ENCODE assay signal across 10 cellular contexts in the genomic region with DNA sequence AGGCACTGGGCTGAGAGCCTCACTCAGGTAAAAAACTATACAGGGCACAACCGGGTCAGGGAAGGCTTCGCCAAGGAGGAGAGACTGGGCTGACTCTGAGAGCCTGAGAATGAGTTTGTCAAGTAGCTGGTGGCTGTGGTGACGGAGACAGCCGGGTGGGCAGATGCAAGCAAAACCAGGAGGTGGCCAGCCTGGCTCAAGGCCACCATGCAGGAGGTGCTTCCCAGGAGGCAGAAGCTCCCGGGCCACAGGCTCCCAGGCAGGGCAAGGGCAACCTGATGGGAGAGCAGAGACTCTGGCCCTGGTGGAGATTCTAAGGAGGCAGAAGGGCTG. TPM values are rescaled to one million over a fixed set of nuclear protein-coding genes. Genes with fewer than 3 reads are reported as not detected.
DNase-seq lines count a peak whose midpoint lies in the region; ATAC-seq and TF ChIP-seq lines count a peak whose summit lies in the region.
"Had no signal": no experiment of that assay in that cellular context is flagged by ENCODE, and none has a peak within 500 bp of the region (broad histone marks: within the 10 kb centered on the region; RNA-seq: fewer than 3 reads in every experiment).

No MANE protein-coding gene starts in this region.

- in situ Hi-C loops in ACHN (cut with HindIII; ENCODE audit: low pct_ligation_motif_present, low pct_unique_long_range_greater_than_20kb, low sequenced_read_pairs): no loop called here

- no peak for TF ChIP-seq EP300 in suprapubic skin (IDR thresholded peaks at IDR 0.05)

- no peak overlapping the region for H3K27ac Mint-ChIP-seq in activated naive CD4-positive, alpha-beta T cell treated with anti-CD3 and anti-CD28 coated beads, Interleukin-2, amount 50 U/mL, for 24 hours
- H3K27ac Mint-ChIP-seq in activated T-helper 17 cell treated with anti-CD3 and anti-CD28 coated beads, Interleukin-2, amount 50 U/mL, for 72 hours: no peak overlapping the region
- H3K27ac Mint-ChIP-seq in mesothelial cell of epicardium: no peak overlapping the region

- H3K4me1 Mint-ChIP-seq in activated naive CD4-positive, alpha-beta T cell treated with anti-CD3 and anti-CD28 coated beads, Interleukin-2, amount 50 U/mL, for 24 hours: peaks cover 22% of the 10 kb centered on the region
- peaks cover 11% of the 10 kb centered on the region for H3K4me1 Mint-ChIP-seq in activated T-helper 17 cell treated with anti-CD3 and anti-CD28 coated beads, Interleukin-2, amount 50 U/mL, for 72 hours
- H3K4me1 Mint-ChIP-seq in mesothelial cell of epicardium: peaks cover 13% of the 10 kb centered on the region

- no peaks in the 10 kb centered on the region for H3K36me3 Mint-ChIP-seq in activated naive CD4-positive, alpha-beta T cell treated with anti-CD3 and anti-CD28 coated beads, Interleukin-2, amount 50 U/mL, for 24 hours
- peaks cover 5% of the 10 kb centered on the region for H3K36me3 Mint-ChIP-seq in activated T-helper 17 cell treated with anti-CD3 and anti-CD28 coated beads, Interleukin-2, amount 50 U/mL, for 72 hours (ENCODE audit: low read depth)
- no peaks in the 10 kb centered on the region for H3K36me3 Mint-ChIP-seq in mesothelial cell of epicardium

- H3K27ac ChIP-seq in suprapubic skin: peak overlapping the region; percentile 80

- TF ChIP-seq POLR2A in suprapubic skin (IDR thresholded peaks at IDR 0.05): no peak

- no peaks in the 10 kb centered on the region for H3K36me3 ChIP-seq in suprapubic skin

- no peak for DNase-seq in activated naive CD4-positive, alpha-beta T cell treated with anti-CD3 and anti-CD28 coated beads, Interleukin-2, amount 50 U/mL, for 16 hours
- no peak for DNase-seq in mesothelial cell of epicardium (ENCODE audit: low spot score in 2 of 2, unreplicated experiment in 2 of 2)
- DNase-seq in suprapubic skin (ENCODE audit: low spot score in 2 of 2): no peak
- DNase-seq in NCI-H2107 treated with DMSO at 0.1 percent for 48 hours (lab: John Stamatoyannopoulos, UW; ENCODE audit: unreplicated experiment): no peak
- no peak for DNase-seq in ACHN
- DNase-seq: GF-D8, NCI-H1092 had no signal

- peaks cover 60% of the 10 kb centered on the region for H3K27me3 ChIP-seq in suprapubic skin

- peaks cover 45% of the 10 kb centered on the region for H3K4me1 ChIP-seq in suprapubic skin

- H3K27me3 Mint-ChIP-seq in activated naive CD4-positive, alpha-beta T cell treated with anti-CD3 and anti-CD28 coated beads, Interleukin-2, amount 50 U/mL, for 24 hours: peaks cover 35% of the 10 kb centered on the region
- peaks cover 41% of the 10 kb centered on the region for H3K27me3 Mint-ChIP-seq in activated T-helper 17 cell treated with anti-CD3 and anti-CD28 coated beads, Interleukin-2, amount 50 U/mL, for 72 hours
- H3K27me3 Mint-ChIP-seq in mesothelial cell of epicardium (ENCODE audit: low read depth): peaks cover 82% of the 10 kb centered on the region

- no peak for ATAC-seq in activated T-helper 17 cell treated with anti-CD3 and anti-CD28 coated beads, Interleukin-2, amount 50 U/mL, for 72 hours (replicated peaks)
- ATAC-seq in HG03108 (IDR thresholded peaks at IDR 0.05; ENCODE audit: unreplicated experiment): no peak

- TF ChIP-seq CTCF in mesothelial cell of epicardium (IDR thresholded peaks at IDR 0.05; ENCODE audit: unreplicated experiment) (no peak), suprapubic skin (IDR thresholded peaks at IDR 0.05) (no peak)

- 30% methylated on average over 4 of the region's 5 CpGs for WGBS in suprapubic skin

- H3K4me3 Mint-ChIP-seq in activated naive CD4-positive, alpha-beta T cell treated with anti-CD3 and anti-CD28 coated beads, Interleukin-2, amount 50 U/mL, for 24 hours: peak overlapping the region; percentile 62
- peak overlapping the region; percentile 44 for H3K4me3 Mint-ChIP-seq in activated T-helper 17 cell treated with anti-CD3 and anti-CD28 coated beads, Interleukin-2, amount 50 U/mL, for 72 hours
- H3K4me3 Mint-ChIP-seq in mesothelial cell of epicardium: peak overlapping the region; percentile 37

- H3K4me3 ChIP-seq in suprapubic skin: peak overlapping the region; percentile 77

- H3K9me3 ChIP-seq in suprapubic skin: no peaks in the 10 kb centered on the region

- no peaks in the 10 kb centered on the region for H3K9me3 Mint-ChIP-seq in activated naive CD4-positive, alpha-beta T cell treated with anti-CD3 and anti-CD28 coated beads, Interleukin-2, amount 50 U/mL, for 24 hours
- no peaks in the 10 kb centered on the region for H3K9me3 Mint-ChIP-seq in activated T-helper 17 cell treated with anti-CD3 and anti-CD28 coated beads, Interleukin-2, amount 50 U/mL, for 72 hours
- H3K9me3 Mint-ChIP-seq in mesothelial cell of epicardium: no peaks in the 10 kb centered on the region

RNA-seq across cellular contexts. Expression of a gene that starts 2.9 kb away (rescaled TPM):
- not detected for total RNA-seq in activated T-helper 17 cell treated with anti-CD3 and anti-CD28 coated beads, Interleukin-2, amount 50 U/mL, for 72 hours
- total RNA-seq in mesothelial cell of epicardium (not detected in 3 replicates), suprapubic skin (10 to 100 TPM; 12.1 to 26.1 (median 18.2) TPM)

Comparison
In these comparisons a context has a peak if more than half of its experiments do, and no peak if none do; other contexts are left out.
1. RNA of a gene that starts 2.9 kb away (total RNA-seq): 12.1 to 26.1 TPM in suprapubic skin; not detected in activated T-helper 17 cell treated with anti-CD3 and anti-CD28 coated beads, Interleukin-2, amount 50 U/mL, for 72 hours and not detected in mesothelial cell of epicardium; every median in the first group is over 10 times any median in the second.
2. Peak in every context shown above with its lines, with median percentiles within 50 percentile points of each other: H3K4me3 Mint-ChIP-seq.